Comparison of ENCODE assay signal across 16 cellular contexts in genomic region chr1:39631361-39632331, GRCh38. TPM values are rescaled to one million over a fixed set of nuclear protein-coding genes. Genes with fewer than 3 reads are reported as not detected.
DNase-seq lines count a peak whose midpoint lies in the region; ATAC-seq and TF ChIP-seq lines count a peak whose summit lies in the region.
"Had no signal": no experiment of that assay in that cellular context is flagged by ENCODE, and none has a peak within 500 bp of the region (broad histone marks: within the 10 kb centered on the region; RNA-seq: fewer than 3 reads in every experiment).

No MANE protein-coding gene starts in this region.

- H3K9me3 ChIP-seq in right atrium auricular region = no peaks in the 10 kb centered on the region
- H3K9me3 ChIP-seq in T-helper 17 cell (ENCODE audit: control insufficient read depth, low read length, poor library complexity, severe bottlenecking) = no peaks in the 10 kb centered on the region
- no peaks in the 10 kb centered on the region for H3K9me3 ChIP-seq in tibial artery
- H3K9me3 ChIP-seq: SJSA1 had no signal

- no peak for DNase-seq in right atrium auricular region (ENCODE audit: low spot score)
- DNase-seq in cardiac septum (ENCODE audit: low spot score) = no peak
- DNase-seq in T-helper 17 cell = no peak
- peak; percentile 18 for DNase-seq in left kidney (ENCODE audit: low read depth, low spot score)
- DNase-seq in tibial artery = no peak
- DNase-seq in substantia nigra (lab: John Stamatoyannopoulos, UW) = no peak
- DNase-seq in pons (ENCODE audit: low spot score) = no peak
- DNase-seq: GDM1, natural killer cell had no signal

- no peak for TF ChIP-seq CTCF in right atrium auricular region (IDR thresholded peaks at IDR 0.05)
- no peak for TF ChIP-seq CTCF in tibial artery (IDR thresholded peaks at IDR 0.05)

- H3K4me1 ChIP-seq in right atrium auricular region = peaks cover 0 to 44% of the 10 kb centered on the region in 2 donors
- H3K4me1 ChIP-seq in tibial artery = peaks cover 0 to 70% (median 43%) of the 10 kb centered on the region in 4 donors

- peaks cover 15% of the 10 kb centered on the region for H3K4me1 Mint-ChIP-seq in T-helper 17 cell
- H3K4me1 Mint-ChIP-seq: natural killer cell had no signal

- peak overlapping the region in 1 of 2 donors; percentile 72 for H3K4me3 ChIP-seq in right atrium auricular region
- peak overlapping the region; percentile 52 to 91 for H3K4me3 ChIP-seq in tibial artery
- H3K4me3 ChIP-seq: SJSA1 had no signal

- peaks cover 2% of the 10 kb centered on the region for H3K36me3 Mint-ChIP-seq in T-helper 17 cell (ENCODE audit: low read depth)
- H3K36me3 Mint-ChIP-seq: natural killer cell had no signal

- intact Hi-C loops in cardiac septum (cut with DNase I) (no loop called here), tibial artery (cut with DNase I; ENCODE audit: low total_unique reads) (no loop called here)

- peak; percentile 32 for ATAC-seq in T-helper 17 cell
- no peak for ATAC-seq in GM19395 (IDR thresholded peaks at IDR 0.05; ENCODE audit: unreplicated experiment)
- ATAC-seq: natural killer cell had no signal

- peaks cover 58% of the 10 kb centered on the region for H3K36me3 ChIP-seq in right atrium auricular region
- H3K36me3 ChIP-seq in tibial artery = peaks cover 48 to 57% (median 48%) of the 10 kb centered on the region in 3 donors

- no peaks in the 10 kb centered on the region for H3K27me3 ChIP-seq in right atrium auricular region
- no peaks in the 10 kb centered on the region for H3K27me3 ChIP-seq in tibial artery
- H3K27me3 ChIP-seq: SJSA1 had no signal

- H3K27ac ChIP-seq in right atrium auricular region (peak overlapping the region; percentile 70 to 84), tibial artery (peak overlapping the region; percentile 96 to 97), substantia nigra (ENCODE audit: low read depth, low read length, poor library complexity, severe bottlenecking) (no peak overlapping the region)
- H3K27ac ChIP-seq: SJSA1 had no signal

- H3K27ac Mint-ChIP-seq in T-helper 17 cell = no peak overlapping the region
- H3K27ac Mint-ChIP-seq: dendritic cell treated with granulocyte-macrophage colony-stimulating factor and Interleukin-4, amounts not matched to agents 40 ng/mL and 50 ng/mL, for 4 days; natural killer cell had no signal

- H3K4me3 Mint-ChIP-seq in T-helper 17 cell = no peak overlapping the region
- H3K4me3 Mint-ChIP-seq: dendritic cell treated with granulocyte-macrophage colony-stimulating factor and Interleukin-4, amounts not matched to agents 40 ng/mL and 50 ng/mL, for 4 days; natural killer cell had no signal

- peaks cover 47% of the 10 kb centered on the region for H3K27me3 Mint-ChIP-seq in T-helper 17 cell

RNA-seq across cellular contexts. Expression of gene HEYL, which starts 7.8 kb away (rescaled TPM):
- 10 to 100 TPM; 28.1 to 35.4 TPM for total RNA-seq in right atrium auricular region
- 20.5 TPM for total RNA-seq in cardiac septum
- total RNA-seq in T-helper 17 cell = under 1 TPM; 0.10 TPM
- total RNA-seq: lung microvascular endothelial cell, natural killer cell, pulmonary artery endothelial cell had no signal

RNA-seq across cellular contexts. Expression of gene NT5C1A, which starts 40.3 kb away (rescaled TPM):
- total RNA-seq in right atrium auricular region (10 to 100 TPM in 1 of 2 donors, 1 to 10 TPM in 1; 4.6 to 24.6 TPM), cardiac septum (25.0 TPM), T-helper 17 cell (under 1 TPM; 0.31 to 0.70 TPM)
- total RNA-seq: epithelial cell of proximal tubule, lung microvascular endothelial cell, natural killer cell, NCI-H460, pulmonary artery endothelial cell, SJSA1 had no signal

RNA-seq across cellular contexts. Expression of gene PABPC4, which starts 55.1 kb away (rescaled TPM):
- total RNA-seq in right atrium auricular region = 100 to 1,000 TPM; 199 to 219 TPM
- 239 TPM for total RNA-seq in cardiac septum
- total RNA-seq in T-helper 17 cell = 100 to 1,000 TPM; 292 to 332 TPM

RNA-seq across cellular contexts. Expression of gene HPCAL4, which starts 59.6 kb away (rescaled TPM):
- 1 to 10 TPM; 1.3 to 2.8 TPM for total RNA-seq in right atrium auricular region
- 0.05 TPM for total RNA-seq in cardiac septum
- total RNA-seq in T-helper 17 cell = 10 to 100 TPM; 23.4 to 30.3 TPM
- total RNA-seq: lung microvascular endothelial cell, pulmonary artery endothelial cell had no signal

Comparison
In these comparisons a context has a peak if more than half of its experiments do, and no peak if none do; other contexts are left out.
1. RNA of gene HEYL, which starts 7.8 kb away (total RNA-seq): 28.1 to 35.4 TPM in right atrium auricular region and 20.5 TPM in cardiac septum (single experiment); 0.10 TPM in T-helper 17 cell; every median in the first group is over 10 times any median in the second.